In genomic region chr12:6355491-6356373, GRCh38 we compare ENCODE assay signal across 17 cellular contexts. TPM values are rescaled to one million over a fixed set of nuclear protein-coding genes. Genes with fewer than 3 reads are reported as not detected.
DNase-seq lines count a peak whose midpoint lies in the region; ATAC-seq and TF ChIP-seq lines count a peak whose summit lies in the region.
"Had no signal": no experiment of that assay in that cellular context is flagged by ENCODE, and none has a peak within 500 bp of the region (broad histone marks: within the 10 kb centered on the region; RNA-seq: fewer than 3 reads in every experiment).

No MANE protein-coding gene starts in this region.

- POLR2A ChIA-PET in HEK293 (lab: Yijun Ruan, JAX): interaction anchor here (1.2 to 1.8 kb wide), 2 partner anchors 12 to 115 kb away, joined by 4 to 5 read pairs; partner anchors contain the start of gene VAMP1

- peaks cover 33% of the 10 kb centered on the region for H3K27me3 ChIP-seq in OCI-LY3 (ENCODE audit: low read depth, low read length)

- no peak overlapping the region for H3K9ac ChIP-seq in OCI-LY3 (ENCODE audit: low read length)

- H3K4me2 ChIP-seq in OCI-LY3 (ENCODE audit: low read length): no peak overlapping the region

- peak; percentile 56 to 67 for DNase-seq in AML-193 (lab: John Stamatoyannopoulos, UW)
- no peak for DNase-seq in epithelial cell of esophagus (ENCODE audit: low read depth)
- DNase-seq in NCI-H1694 treated with DMSO at 0.1 percent for 48 hours (lab: John Stamatoyannopoulos, UW): no peak
- DNase-seq in occipital lobe (lab: John Stamatoyannopoulos, UW): no peak
- DNase-seq: activated CD4-positive, alpha-beta T cell treated with anti-CD3 and anti-CD28 coated beads for 1 hour; activated CD8-positive, alpha-beta memory T cell treated with anti-CD3 and anti-CD28 coated beads, Interleukin-2, amount 50 U/mL, for 4 hours; activated naive CD4-positive, alpha-beta T cell treated with anti-CD3 and anti-CD28 coated beads, Interleukin-2, amount 50 U/mL, for 16 hours; islet precursor cell; spleen; T-cell had no signal

- H3K9me3 ChIP-seq in HEK293 (ENCODE audit: control insufficient read depth, insufficient read depth, low read depth, low read length): no peaks in the 10 kb centered on the region
- H3K9me3 ChIP-seq in OCI-LY3 (ENCODE audit: insufficient read depth, low read length): no peaks in the 10 kb centered on the region
- H3K9me3 ChIP-seq: spleen had no signal

- no peaks in the 10 kb centered on the region for H3K4me1 ChIP-seq in HEK293 (ENCODE audit: control insufficient read depth, insufficient read depth, low read length)
- no peaks in the 10 kb centered on the region for H3K4me1 ChIP-seq in OCI-LY3 (ENCODE audit: low read length)

- H3K27ac ChIP-seq in HEK293 (ENCODE audit: extremely low read depth, low read depth, low read length): no peak overlapping the region
- H3K27ac ChIP-seq in OCI-LY3 (ENCODE audit: low read length): no peak overlapping the region

- no peak overlapping the region for H3K4me3 ChIP-seq in HEK293 (ENCODE audit: low read depth, low read length)
- no peak overlapping the region for H3K4me3 ChIP-seq in OCI-LY3 (ENCODE audit: low read length)
- H3K4me3 ChIP-seq in epithelial cell of esophagus (ENCODE audit: low read length): no peak overlapping the region
- H3K4me3 ChIP-seq: spleen had no signal

- no peaks in the 10 kb centered on the region for H3K79me2 ChIP-seq in OCI-LY3 (ENCODE audit: low read length)

- no peaks in the 10 kb centered on the region for H4K20me1 ChIP-seq in OCI-LY3 (ENCODE audit: insufficient read depth, low read length)

- TF ChIP-seq CTCF in HEK293 (tag by site-specific recombination; IDR thresholded peaks at IDR 0.05) (no peak), OCI-LY3 (IDR thresholded peaks at IDR 0.05; ENCODE audit: low read depth, low read length) (0 out of 2 replicates have a peak, but pooled peaks have one; percentile 11), epithelial cell of esophagus (IDR thresholded peaks at IDR 0.05; ENCODE audit: insufficient read depth, low read depth, low read length, missing control alignments) (peak; percentile 20)

- no peak overlapping the region for H2AFZ ChIP-seq in OCI-LY3 (ENCODE audit: low read depth, low read length)

- CTCF ChIA-PET in HEK293 (lab: Yijun Ruan, JAX): interaction anchor here (0.6 to 1.7 kb wide), 11 partner anchors 10 to 362 kb away, joined by 3 to 6 read pairs (median 4); no protein-coding TSS in a partner anchor

- no peak for ATAC-seq in GM19351 (IDR thresholded peaks at IDR 0.05; ENCODE audit: unreplicated experiment)
- no peak for ATAC-seq in HG03135 (IDR thresholded peaks at IDR 0.05; ENCODE audit: unreplicated experiment)
- ATAC-seq: Panc1, T-cell had no signal

- H3K36me3 ChIP-seq in HEK293 (ENCODE audit: control insufficient read depth in 2 of 2, insufficient read depth in 1 of 2, low read length in 2 of 2) (no peaks in the 10 kb centered on the region), OCI-LY3 (replicated peaks; ENCODE audit: low read depth, low read length) (no peaks in the 10 kb centered on the region)
- H3K36me3 ChIP-seq: spleen had no signal

TF ChIP-seq in HEK293, 187 proteins besides CTCF, POLR2A, EP300 and RAD21:
- TF ChIP-seq ZNF155 (tag by site-specific recombination; IDR thresholded peaks at IDR 0.05) (no peak), PRDM1 (tag by site-specific recombination; IDR thresholded peaks at IDR 0.05) (peak; percentile 97)

RNA-seq across cellular contexts. Expression of gene TNFRSF1A, which starts 13.9 kb away (rescaled TPM):
- 14.8 TPM for total RNA-seq in occipital lobe

RNA-seq across cellular contexts. Expression of gene SCNN1A, which starts 19.6 kb away (rescaled TPM):
- total RNA-seq in occipital lobe: not detected
- total RNA-seq: glomerular endothelial cell had no signal

RNA-seq across cellular contexts. Expression of gene LTBR, which starts 28.2 kb away (rescaled TPM):
- total RNA-seq in occipital lobe: 1.9 TPM

RNA-seq across cellular contexts. Expression of gene PLEKHG6, which starts 45.2 kb away (rescaled TPM):
- total RNA-seq in occipital lobe: not detected
- total RNA-seq: endothelial cell of umbilical vein, glomerular endothelial cell had no signal

Comparison
In these comparisons a context has a peak if more than half of its experiments do, and no peak if none do; other contexts are left out.
1. DNase-seq: peak in AML-193 (2 of 2); none in epithelial cell of esophagus (single experiment), NCI-H1694 treated with DMSO at 0.1 percent for 48 hours (single experiment) and occipital lobe (single experiment).